ENCODE assay signal across 1 cellular context in genomic region chr10:102064868-102065560, GRCh38.
TF ChIP-seq lines count a peak whose summit lies in the region.

TSS of gene HPS6 (plus strand) at chr10:102065349. CDS start at chr10:102065475, 126 bp downstream.

TF ChIP-seq in H1, 55 proteins besides CTCF, POLR2A, EP300 and RAD21 (continued from another document):
- TF ChIP-seq JUN (IDR thresholded peaks at IDR 0.05; ENCODE audit: low read depth, low read length) (no peak), E2F6 (IDR thresholded peaks at IDR 0.05) (0 out of 2 replicates have a peak, but pooled peaks have one; percentile 23), YY1 (IDR thresholded peaks at IDR 0.05; ENCODE audit: low read depth, low read length) (peak; percentile 72)
TF ChIP-seq in H1: peak in this region for 9.
